19 cellular contexts compared by ENCODE assay signal in the genomic region with DNA sequence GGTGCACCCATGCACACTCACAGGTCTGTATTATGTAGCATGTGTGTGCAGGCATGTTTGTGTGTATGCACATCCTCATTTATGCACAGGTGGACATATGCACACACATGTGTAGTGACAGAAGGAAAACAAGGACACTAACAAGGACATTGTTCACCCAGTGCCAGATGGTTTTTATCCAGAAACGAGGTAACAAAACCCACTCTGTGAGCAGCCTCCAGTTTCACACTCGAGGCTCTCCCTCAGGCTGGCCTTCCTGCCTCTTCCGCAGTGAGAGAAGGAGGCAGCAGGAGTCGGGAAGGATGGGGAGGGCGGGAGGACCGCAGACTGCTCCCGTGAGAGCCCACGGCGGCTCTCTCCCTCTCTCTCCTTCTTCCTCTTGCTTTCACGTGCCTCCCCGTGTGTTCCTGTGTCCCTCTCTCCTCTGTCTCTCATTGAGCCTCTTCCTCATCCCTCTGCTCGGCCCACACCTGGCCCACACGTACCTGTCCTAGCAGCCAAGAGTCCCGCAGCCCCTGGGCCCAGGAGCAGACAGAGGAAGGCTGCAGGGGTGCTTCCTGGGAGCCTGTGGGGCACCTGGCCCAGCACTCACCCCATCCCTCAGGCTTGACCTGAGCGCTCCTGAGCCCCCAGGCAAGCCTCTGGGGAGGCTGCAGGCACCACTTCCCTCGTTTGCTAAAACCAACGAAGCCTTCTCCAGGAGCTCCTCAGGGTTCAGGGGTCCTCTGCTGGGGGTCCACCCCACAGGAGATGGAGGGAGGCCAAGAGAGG. TPM values are rescaled to one million over a fixed set of nuclear protein-coding genes. Genes with fewer than 3 reads are reported as not detected.
DNase-seq lines count a peak whose midpoint lies in the region; ATAC-seq and TF ChIP-seq lines count a peak whose summit lies in the region.
"Had no signal": no experiment of that assay in that cellular context is flagged by ENCODE, and none has a peak within 500 bp of the region (broad histone marks: within the 10 kb centered on the region; RNA-seq: fewer than 3 reads in every experiment).

No MANE protein-coding gene starts in this region.

- H3K9me3 Mint-ChIP-seq in T-cell (no peaks in the 10 kb centered on the region), chondrocyte (ENCODE audit: low read depth) (peaks cover 4% of the 10 kb centered on the region), MCF 10A (ENCODE audit: unreplicated experiment) (no peaks in the 10 kb centered on the region)
- H3K9me3 Mint-ChIP-seq in stimulated activated memory B cell treated with anti-CD40 and anti-IgM and Interleukin-4, amounts not matched to agents 10 μg/mL and 1 μg/mL and 100 μg/mL, for 72 hours, result no peaks in the 10 kb centered on the region

- H3K27me3 Mint-ChIP-seq in T-cell, result no peaks in the 10 kb centered on the region
- peaks cover 4% of the 10 kb centered on the region for H3K27me3 Mint-ChIP-seq in chondrocyte (ENCODE audit: low read depth)
- no peaks in the 10 kb centered on the region for H3K27me3 Mint-ChIP-seq in stimulated activated memory B cell treated with anti-CD40 and anti-IgM and Interleukin-4, amounts not matched to agents 10 μg/mL and 1 μg/mL and 100 μg/mL, for 72 hours
- H3K27me3 Mint-ChIP-seq in MCF 10A (ENCODE audit: insufficient read depth, unreplicated experiment), result no peaks in the 10 kb centered on the region

- no peak for TF ChIP-seq CTCF in right atrium auricular region (IDR thresholded peaks at IDR 0.05)
- no peak for TF ChIP-seq CTCF in chondrocyte (IDR thresholded peaks at IDR 0.05)
- no peak for TF ChIP-seq CTCF in MCF 10A (IDR thresholded peaks at IDR 0.05; ENCODE audit: unreplicated experiment)

- DNase-seq in Right ventricle myocardium inferior (ENCODE audit: missing footprints) (peak; percentile 64), right atrium auricular region (ENCODE audit: low spot score) (no peak), T-cell (no peak), chondrocyte (ENCODE audit: low spot score) (peak; percentile 79), NK-92 (lab: John Stamatoyannopoulos, UW; ENCODE audit: unreplicated experiment) (no peak), MCF 10A (ENCODE audit: unreplicated experiment) (no peak)
- DNase-seq: activated CD4-positive, alpha-beta T cell treated with anti-CD3 and anti-CD28 coated beads, Interleukin-2, amount 50 U/mL, for 48 hours; AML-193; effector CD8-positive, alpha-beta T cell; IMR-90; midbrain; NCI-H2107; NCI-H69; stimulated activated CD4-positive, alpha-beta T cell treated with anti-CD3 and anti-CD28 coated beads, Interleukin-2, amount 100 ng/mL, for 48 hours; thyroid gland had no signal

- no peaks in the 10 kb centered on the region for H3K9me3 ChIP-seq in right atrium auricular region
- H3K9me3 ChIP-seq: thyroid gland had no signal

- CTCF ChIA-PET in T-cell (lab: Charles Lee) (interaction anchor here in 1 of 2 donors (0.8 kb wide), 1 partner anchor 74 kb away, joined by 3 read pairs; no protein-coding TSS in a partner anchor), MCF 10A (lab: Yijun Ruan, JAX) (no interaction called here)

- POLR2A ChIA-PET in T-cell (lab: Charles Lee), result interaction anchor here in 1 of 2 donors (0.6 kb wide), 1 partner anchor 155 kb away, joined by 3 read pairs; no protein-coding TSS in a partner anchor
- POLR2A ChIA-PET in MCF 10A (lab: Yijun Ruan, JAX), result no interaction called here

- peak overlapping the region in 1 of 3 donors; percentile 96 for H3K4me3 Mint-ChIP-seq in T-cell
- no peak overlapping the region for H3K4me3 Mint-ChIP-seq in chondrocyte (ENCODE audit: unreplicated experiment)
- peak overlapping the region; percentile 38 for H3K4me3 Mint-ChIP-seq in stimulated activated memory B cell treated with anti-CD40 and anti-IgM and Interleukin-4, amounts not matched to agents 10 μg/mL and 1 μg/mL and 100 μg/mL, for 72 hours
- H3K4me3 Mint-ChIP-seq in MCF 10A (ENCODE audit: unreplicated experiment), result no peak overlapping the region

- H3K27ac Mint-ChIP-seq in T-cell, result peak overlapping the region; percentile 71 to 91
- no peak overlapping the region for H3K27ac Mint-ChIP-seq in chondrocyte (ENCODE audit: unreplicated experiment)
- peak overlapping the region; percentile 59 for H3K27ac Mint-ChIP-seq in stimulated activated memory B cell treated with anti-CD40 and anti-IgM and Interleukin-4, amounts not matched to agents 10 μg/mL and 1 μg/mL and 100 μg/mL, for 72 hours
- H3K27ac Mint-ChIP-seq in MCF 10A (ENCODE audit: low read depth, unreplicated experiment), result no peak overlapping the region

- peaks cover 79 to 89% (median 85%) of the 10 kb centered on the region in 3 donors for H3K4me1 Mint-ChIP-seq in T-cell
- peaks cover 2% of the 10 kb centered on the region for H3K4me1 Mint-ChIP-seq in chondrocyte (ENCODE audit: low read depth)
- H3K4me1 Mint-ChIP-seq in stimulated activated memory B cell treated with anti-CD40 and anti-IgM and Interleukin-4, amounts not matched to agents 10 μg/mL and 1 μg/mL and 100 μg/mL, for 72 hours, result peaks cover 65% of the 10 kb centered on the region
- H3K4me1 Mint-ChIP-seq in MCF 10A (ENCODE audit: insufficient read depth, unreplicated experiment), result no peaks in the 10 kb centered on the region

- no peak overlapping the region for H3K4me3 ChIP-seq in right atrium auricular region
- H3K4me3 ChIP-seq: hepatocyte, PC-9, thyroid gland had no signal

- no peaks in the 10 kb centered on the region for H3K27me3 ChIP-seq in right atrium auricular region
- H3K27me3 ChIP-seq: hepatocyte, thyroid gland had no signal

- intact Hi-C loops in Right ventricle myocardium inferior (cut with DNase I), result no loop called here
- intact Hi-C loops in MCF 10A (cut with micrococcal nuclease), result no loop called here

- H3K27ac ChIP-seq in right atrium auricular region, result no peak overlapping the region
- H3K27ac ChIP-seq: hepatocyte, PC-9, thyroid gland had no signal

- no TSS peak for BruUV-seq in MCF 10A (replicated peaks; lab: Mats Ljungman, UMichigan)

- ATAC-seq in Right ventricle myocardium inferior (no peak), T-cell (replicated peaks in 1 of 4) (no peak), HG02885 (IDR thresholded peaks at IDR 0.05; ENCODE audit: poor library complexity, unreplicated experiment) (no peak)
- ATAC-seq in stimulated activated memory B cell treated with anti-CD40 and anti-IgM and Interleukin-4, amounts not matched to agents 10 μg/mL and 1 μg/mL and 100 μg/mL, for 72 hours, result no peak

- H3K4me1 ChIP-seq in right atrium auricular region, result peaks cover 0 to 11% of the 10 kb centered on the region in 2 donors
- H3K4me1 ChIP-seq: thyroid gland had no signal

- H3K36me3 Mint-ChIP-seq in T-cell, result peaks cover 36% of the 10 kb centered on the region
- peaks cover 2% of the 10 kb centered on the region for H3K36me3 Mint-ChIP-seq in chondrocyte (ENCODE audit: low read depth)
- H3K36me3 Mint-ChIP-seq in stimulated activated memory B cell treated with anti-CD40 and anti-IgM and Interleukin-4, amounts not matched to agents 10 μg/mL and 1 μg/mL and 100 μg/mL, for 72 hours, result peaks cover 24% of the 10 kb centered on the region
- H3K36me3 Mint-ChIP-seq in MCF 10A (ENCODE audit: insufficient read depth, unreplicated experiment), result no peaks in the 10 kb centered on the region

- H3K36me3 ChIP-seq in right atrium auricular region, result no peaks in the 10 kb centered on the region
- H3K36me3 ChIP-seq: thyroid gland had no signal

RNA-seq across cellular contexts. Expression of gene SPOCK2, which starts 13.8 kb away (rescaled TPM):
- 10.4 TPM for total RNA-seq in Right ventricle myocardium inferior
- total RNA-seq in right atrium auricular region, result 10 to 100 TPM; 19.3 to 19.8 TPM
- total RNA-seq in T-cell, result 100 to 1,000 TPM; 501 to 684 (median 547) TPM
- 0.32 to 1.4 TPM (median 0.80 TPM) in 3 replicates for total RNA-seq in chondrocyte
- total RNA-seq in MCF 10A (2022), result 1.2 and 1.3 TPM in 2 replicates
- total RNA-seq: IMR-90 had no signal

Comparison
In these comparisons a context has a peak if more than half of its experiments do, and no peak if none do; other contexts are left out.
1. DNase-seq: peak in Right ventricle myocardium inferior (single experiment) and chondrocyte (single experiment); none in right atrium auricular region (single experiment), T-cell (0 of 34), NK-92 (single experiment) and MCF 10A (single experiment).
2. H3K27ac Mint-ChIP-seq: peak in T-cell (2 of 2) and stimulated activated memory B cell treated with anti-CD40 and anti-IgM and Interleukin-4, amounts not matched to agents 10 μg/mL and 1 μg/mL and 100 μg/mL, for 72 hours (single experiment); none in chondrocyte (single experiment) and MCF 10A (single experiment).
3. RNA of gene SPOCK2, which starts 13.8 kb away (total RNA-seq): 501 to 684 TPM in T-cell; 19.3 to 19.8 TPM in right atrium auricular region, 10.4 TPM in Right ventricle myocardium inferior (single experiment), 1.2 to 1.3 TPM in MCF 10A and 0.32 to 1.4 TPM in chondrocyte; every median in the first group is over 10 times any median in the second.